ENCODE assay signal across 23 cellular contexts in genomic region chr5:32605766-32606152, GRCh38. TPM values are rescaled to one million over a fixed set of nuclear protein-coding genes. Genes with fewer than 3 reads are reported as not detected.
DNase-seq lines count a peak whose midpoint lies in the region; ATAC-seq and TF ChIP-seq lines count a peak whose summit lies in the region.
"Had no signal": no experiment of that assay in that cellular context is flagged by ENCODE, and none has a peak within 500 bp of the region (broad histone marks: within the 10 kb centered on the region; RNA-seq: fewer than 3 reads in every experiment).

No MANE protein-coding gene starts in this region.

- H3K4me1 Mint-ChIP-seq in T-helper 2 cell treated with Interferon-gamma antibody and Interleukin-4, amounts not matched to agents 5 μg/mL and 100 μg/mL, for 36 hours (ENCODE audit: low read depth): peaks cover 8% of the 10 kb centered on the region
- peaks cover 30% of the 10 kb centered on the region for H3K4me1 Mint-ChIP-seq in CD8-positive, alpha-beta T cell (ENCODE audit: low read depth)
- peaks cover 2% of the 10 kb centered on the region for H3K4me1 Mint-ChIP-seq in activated CD8-positive, alpha-beta T cell treated with anti-CD3 and anti-CD28 coated beads, Interleukin-2, amount 10 ng/mL, durations not matched to agents 7 days and 5 days (ENCODE audit: low read depth)

- ATAC-seq in CD8-positive, alpha-beta T cell: peak; percentile 38
- ATAC-seq in activated CD8-positive, alpha-beta T cell treated with anti-CD3 and anti-CD28 coated beads, Interleukin-2, amount 10 ng/mL, durations not matched to agents 7 days and 5 days: peak; percentile 30
- peak; percentile 18 for ATAC-seq in esophagus mucosa
- ATAC-seq: body of pancreas, heart left ventricle, left cardiac atrium, upper lobe of right lung had no signal

- H3K4me1 ChIP-seq in CD8-positive, alpha-beta T cell (ENCODE audit: insufficient read depth, low read length): no peaks in the 10 kb centered on the region
- H3K4me1 ChIP-seq: body of pancreas, upper lobe of right lung had no signal

- CTCF ChIA-PET in CD8-positive, alpha-beta T cell (lab: Charles Lee): interaction anchor here (0.9 to 1.8 kb wide), 4 partner anchors 8 to 373 kb away, joined by 3 to 6 read pairs (median 4); no protein-coding TSS in a partner anchor
- CTCF ChIA-PET in activated CD8-positive, alpha-beta T cell treated with anti-CD3 and anti-CD28 coated beads, Interleukin-2, amount 10 ng/mL, durations not matched to agents 7 days and 5 days (lab: Charles Lee): interaction anchor here (1.5 kb wide), 1 partner anchor 115 kb away, joined by 5 read pairs; no protein-coding TSS in a partner anchor

- H3K36me3 Mint-ChIP-seq in T-helper 2 cell treated with Interferon-gamma antibody and Interleukin-4, amounts not matched to agents 5 μg/mL and 100 μg/mL, for 36 hours (ENCODE audit: low read depth): peaks cover 42% of the 10 kb centered on the region
- H3K36me3 Mint-ChIP-seq in CD8-positive, alpha-beta T cell: peaks cover 76% of the 10 kb centered on the region
- H3K36me3 Mint-ChIP-seq in activated CD8-positive, alpha-beta T cell treated with anti-CD3 and anti-CD28 coated beads, Interleukin-2, amount 10 ng/mL, durations not matched to agents 7 days and 5 days (ENCODE audit: low read depth): peaks cover 46% of the 10 kb centered on the region

- H3K4me3 Mint-ChIP-seq in T-helper 2 cell treated with Interferon-gamma antibody and Interleukin-4, amounts not matched to agents 5 μg/mL and 100 μg/mL, for 36 hours: no peak overlapping the region
- H3K4me3 Mint-ChIP-seq in CD8-positive, alpha-beta T cell: no peak overlapping the region
- H3K4me3 Mint-ChIP-seq in activated CD8-positive, alpha-beta T cell treated with anti-CD3 and anti-CD28 coated beads, Interleukin-2, amount 10 ng/mL, durations not matched to agents 7 days and 5 days: no peak overlapping the region
- H3K4me3 Mint-ChIP-seq: T-helper 1 cell treated with Interleukin-12 subunit alpha and Interleukin-12 subunit beta and Interleukin-4 antibody, amounts not matched to agents 30 μg/mL and 1 μg/mL, for 36 hours had no signal

- H3K27me3 ChIP-seq in CD8-positive, alpha-beta T cell (ENCODE audit: insufficient read depth, low read length): no peaks in the 10 kb centered on the region
- H3K27me3 ChIP-seq: body of pancreas, heart left ventricle, MG63, upper lobe of right lung had no signal

- no peaks in the 10 kb centered on the region for H3K27me3 Mint-ChIP-seq in T-helper 2 cell treated with Interferon-gamma antibody and Interleukin-4, amounts not matched to agents 5 μg/mL and 100 μg/mL, for 36 hours (ENCODE audit: low read depth)
- H3K27me3 Mint-ChIP-seq in CD8-positive, alpha-beta T cell (ENCODE audit: low read depth): no peaks in the 10 kb centered on the region
- H3K27me3 Mint-ChIP-seq in activated CD8-positive, alpha-beta T cell treated with anti-CD3 and anti-CD28 coated beads, Interleukin-2, amount 10 ng/mL, durations not matched to agents 7 days and 5 days (ENCODE audit: low read depth): no peaks in the 10 kb centered on the region

- H3K27ac Mint-ChIP-seq in T-helper 2 cell treated with Interferon-gamma antibody and Interleukin-4, amounts not matched to agents 5 μg/mL and 100 μg/mL, for 36 hours: peak overlapping the region; percentile 17
- H3K27ac Mint-ChIP-seq in CD8-positive, alpha-beta T cell: peak overlapping the region; percentile 30
- H3K27ac Mint-ChIP-seq in activated CD8-positive, alpha-beta T cell treated with anti-CD3 and anti-CD28 coated beads, Interleukin-2, amount 10 ng/mL, durations not matched to agents 7 days and 5 days: no peak overlapping the region
- H3K27ac Mint-ChIP-seq: T-helper 1 cell treated with Interleukin-12 subunit alpha and Interleukin-12 subunit beta and Interleukin-4 antibody, amounts not matched to agents 30 μg/mL and 1 μg/mL, for 36 hours had no signal

- no peaks in the 10 kb centered on the region for H3K9me3 Mint-ChIP-seq in T-helper 2 cell treated with Interferon-gamma antibody and Interleukin-4, amounts not matched to agents 5 μg/mL and 100 μg/mL, for 36 hours
- no peaks in the 10 kb centered on the region for H3K9me3 Mint-ChIP-seq in CD8-positive, alpha-beta T cell
- no peaks in the 10 kb centered on the region for H3K9me3 Mint-ChIP-seq in activated CD8-positive, alpha-beta T cell treated with anti-CD3 and anti-CD28 coated beads, Interleukin-2, amount 10 ng/mL, durations not matched to agents 7 days and 5 days (ENCODE audit: insufficient read depth)
- H3K9me3 Mint-ChIP-seq: T-helper 1 cell treated with Interleukin-12 subunit alpha and Interleukin-12 subunit beta and Interleukin-4 antibody, amounts not matched to agents 30 μg/mL and 1 μg/mL, for 36 hours had no signal

- peaks cover 4% of the 10 kb centered on the region for H3K36me3 ChIP-seq in CD8-positive, alpha-beta T cell (ENCODE audit: insufficient read depth, low read length)

- intact Hi-C loops in CD8-positive, alpha-beta T cell (cut with DNase I, micrococcal nuclease): no loop called here

- H3K9me3 ChIP-seq in CD8-positive, alpha-beta T cell (ENCODE audit: low read length): no peaks in the 10 kb centered on the region
- H3K9me3 ChIP-seq: body of pancreas, heart left ventricle, MG63, upper lobe of right lung had no signal

- H3K4me3 ChIP-seq in CD8-positive, alpha-beta T cell (ENCODE audit: low read depth, low read length): no peak overlapping the region
- H3K4me3 ChIP-seq: body of pancreas, heart left ventricle, MG63, upper lobe of right lung had no signal

- no peak for DNase-seq in T-helper 2 cell treated with Interferon-gamma antibody and Interleukin-4, amounts not matched to agents 5 μg/mL and 100 μg/mL, for 36 hours (ENCODE audit: low spot score)
- DNase-seq in T-helper 2 cell (no peak), NCI-H748 treated with DMSO at 0.1 percent for 48 hours (lab: John Stamatoyannopoulos, UW) (no peak), NCI-H146 (lab: John Stamatoyannopoulos, UW) (no peak), DMS79 treated with DMSO at 0.1 percent for 48 hours (lab: John Stamatoyannopoulos, UW) (no peak)
- DNase-seq in CD8-positive, alpha-beta T cell: no peak
- no peak for DNase-seq in activated CD8-positive, alpha-beta T cell treated with anti-CD3 and anti-CD28 coated beads, Interleukin-2, amount 10 ng/mL, durations not matched to agents 7 days and 5 days
- DNase-seq: activated T-cell treated with anti-CD3 and anti-CD28 coated beads, Interleukin-2, amount 50 U/mL, for 1 hour; AML-193; body of pancreas; heart left ventricle; KBM-7; left cardiac atrium; mammary epithelial cell; MG63; NCI-H1417; NCI-H510A; nucleus accumbens; small intestine; stimulated activated CD4-positive, alpha-beta T cell treated with anti-CD3 and anti-CD28 coated beads, Interleukin-1b, Interleukin-23, amount 100 ng/mL, for 48 hours; upper lobe of right lung had no signal

- H3K27ac ChIP-seq in CD8-positive, alpha-beta T cell (ENCODE audit: low read depth, low read length): no peak overlapping the region
- H3K27ac ChIP-seq: body of pancreas, heart left ventricle, upper lobe of right lung had no signal

- TF ChIP-seq CTCF in CD8-positive, alpha-beta T cell (IDR thresholded peaks at IDR 0.05): no peak

- POLR2A ChIA-PET in CD8-positive, alpha-beta T cell (lab: Charles Lee): no interaction called here
- POLR2A ChIA-PET in activated CD8-positive, alpha-beta T cell treated with anti-CD3 and anti-CD28 coated beads, Interleukin-2, amount 10 ng/mL, durations not matched to agents 7 days and 5 days (lab: Charles Lee): no interaction called here

RNA-seq across cellular contexts. Expression of gene SUB1, which starts 20.4 kb away (rescaled TPM):
- total RNA-seq in CD8-positive, alpha-beta T cell: 100 to 1,000 TPM; 361 to 370 TPM
- total RNA-seq in activated CD8-positive, alpha-beta T cell treated with anti-CD3 and anti-CD28 coated beads, Interleukin-2, amount 10 ng/mL, durations not matched to agents 7 days and 5 days: 100 to 1,000 TPM; 352 to 377 TPM
- total RNA-seq in esophagus mucosa: 188 TPM
